20 cellular contexts compared by ENCODE assay signal in genomic region chr21:45559216-45560105, GRCh38. TPM values are rescaled to one million over a fixed set of nuclear protein-coding genes. Genes with fewer than 3 reads are reported as not detected.
DNase-seq lines count a peak whose midpoint lies in the region; ATAC-seq and TF ChIP-seq lines count a peak whose summit lies in the region.
"Had no signal": no experiment of that assay in that cellular context is flagged by ENCODE, and none has a peak within 500 bp of the region (broad histone marks: within the 10 kb centered on the region; RNA-seq: fewer than 3 reads in every experiment).

No MANE protein-coding gene starts in this region.

- H3K79me1 ChIP-seq in mesendoderm (ENCODE audit: low read length): no peaks in the 10 kb centered on the region

- no peaks in the 10 kb centered on the region for H3K79me2 ChIP-seq in mesendoderm (ENCODE audit: control insufficient read depth, insufficient read depth, low read length)

- no peak overlapping the region for H4K5ac ChIP-seq in mesendoderm (ENCODE audit: low read length)

- H3K56ac ChIP-seq in mesendoderm (ENCODE audit: low read length): no peak overlapping the region

- H3K23ac ChIP-seq in mesendoderm (ENCODE audit: low read length): no peak overlapping the region

- no peak overlapping the region for H3K4me2 ChIP-seq in mesendoderm (ENCODE audit: low read length)
- H3K4me2 ChIP-seq: BLaER1, KMS-11 had no signal

- no peak overlapping the region for H3K27ac ChIP-seq in Peyer's patch
- H3K27ac ChIP-seq in left lung: no peak overlapping the region
- no peak overlapping the region for H3K27ac ChIP-seq in sigmoid colon
- no peak overlapping the region for H3K27ac ChIP-seq in mesendoderm (ENCODE audit: low read depth, low read length)
- H3K27ac ChIP-seq: BLaER1, KMS-11 had no signal

- H2BK5ac ChIP-seq in mesendoderm (ENCODE audit: low read length): no peak overlapping the region

- peak; percentile 75 for DNase-seq in H7
- peak in 2 of 3 donors; percentile 22 to 28 for DNase-seq in Peyer's patch
- DNase-seq in left lung: peak; percentile 29 to 43
- DNase-seq in sigmoid colon: peak; percentile 57
- DNase-seq in mesendoderm: no peak
- DNase-seq: DND-41, GDM1, GOT3, HFFc6, MG63, NCI-H1092 treated with DMSO at 0.1 percent for 48 hours, NCI-H1694, NCI-H345, NCI-H526 treated with DMSO at 0.1 percent for 48 hours, OCI-M1 had no signal

- H2AK5ac ChIP-seq in mesendoderm (ENCODE audit: low read length): no peak overlapping the region

- H3K36me3 ChIP-seq in H7 (replicated peaks; ENCODE audit: control insufficient read depth, insufficient read depth, low read length) (no peaks in the 10 kb centered on the region), Peyer's patch (no peaks in the 10 kb centered on the region), left lung (no peaks in the 10 kb centered on the region), sigmoid colon (no peaks in the 10 kb centered on the region), mesendoderm (ENCODE audit: control insufficient read depth, insufficient read depth, low read length) (no peaks in the 10 kb centered on the region)
- H3K36me3 ChIP-seq: BLaER1, MG63 had no signal

- ATAC-seq in left lung (no peak), HG02870 (IDR thresholded peaks at IDR 0.05; ENCODE audit: unreplicated experiment) (no peak), GM19035 (IDR thresholded peaks at IDR 0.05; ENCODE audit: unreplicated experiment) (no peak)
- ATAC-seq: HepG2 had no signal

- H4K8ac ChIP-seq in mesendoderm (ENCODE audit: low read depth, low read length): no peak overlapping the region

- intact Hi-C loops in left lung (cut with DNase I): loop anchor here in 1 of 2 donors (10.0 kb wide), 1 partner anchor 265 kb away; no protein-coding TSS in a partner anchor
- intact Hi-C loops in sigmoid colon (cut with DNase I): loop anchor here (5.0 kb wide), 2 partner anchors 83 to 363 kb away; partner anchors contain the start of gene PCBP3

- TF ChIP-seq POLR2A in Peyer's patch (IDR thresholded peaks at IDR 0.05): no peak
- TF ChIP-seq POLR2A in sigmoid colon (IDR thresholded peaks at IDR 0.05): no peak

- no peaks in the 10 kb centered on the region for H3K27me3 ChIP-seq in H7 (ENCODE audit: control insufficient read depth, insufficient read depth, low read length)
- H3K27me3 ChIP-seq in Peyer's patch: peaks cover 0 to 4% of the 10 kb centered on the region in 2 donors
- H3K27me3 ChIP-seq in left lung: peaks cover 0 to 21% of the 10 kb centered on the region in 2 donors
- no peaks in the 10 kb centered on the region for H3K27me3 ChIP-seq in sigmoid colon
- H3K27me3 ChIP-seq in mesendoderm (ENCODE audit: insufficient read depth, low read length, poor library complexity): no peaks in the 10 kb centered on the region
- H3K27me3 ChIP-seq: BLaER1 had no signal

- no peak overlapping the region for H2BK120ac ChIP-seq in mesendoderm (ENCODE audit: low read depth, low read length)

- H3K4ac ChIP-seq in mesendoderm (ENCODE audit: low read depth, low read length): no peak overlapping the region

- H3K4me3 ChIP-seq in H7 (ENCODE audit: insufficient read depth, low read depth, low read length) (no peak overlapping the region), Peyer's patch (no peak overlapping the region), left lung (no peak overlapping the region), sigmoid colon (no peak overlapping the region), mesendoderm (ENCODE audit: low read length) (no peak overlapping the region)
- H3K4me3 ChIP-seq: BLaER1, MG63 had no signal

- TF ChIP-seq CTCF in Peyer's patch (IDR thresholded peaks at IDR 0.05): no peak
- no peak for TF ChIP-seq CTCF in left lung (IDR thresholded peaks at IDR 0.05)
- TF ChIP-seq CTCF in sigmoid colon (IDR thresholded peaks at IDR 0.05): no peak

- no peak overlapping the region for H2BK15ac ChIP-seq in mesendoderm (replicated peaks; ENCODE audit: low read depth)

- no peak overlapping the region for H3K9ac ChIP-seq in mesendoderm (ENCODE audit: low read length)
- H3K9ac ChIP-seq: BLaER1, KMS-11 had no signal

- H3K4me1 ChIP-seq in Peyer's patch (peaks cover 0 to 7% (median 3%) of the 10 kb centered on the region in 4 donors), left lung (peaks cover 0 to 13% of the 10 kb centered on the region in 2 donors), sigmoid colon (peaks cover 0 to 20% (median 14%) of the 10 kb centered on the region in 4 donors), mesendoderm (ENCODE audit: control insufficient read depth, low read depth, low read length) (no peaks in the 10 kb centered on the region)

- H3K18ac ChIP-seq in mesendoderm (ENCODE audit: low read length): no peak overlapping the region

- H3K9me3 ChIP-seq in Peyer's patch (no peaks in the 10 kb centered on the region), left lung (no peaks in the 10 kb centered on the region), sigmoid colon (no peaks in the 10 kb centered on the region)

- 83% methylated on average over 29 of the region's 29 CpGs for WGBS in sigmoid colon, 2 donors
- WGBS in mesendoderm (ENCODE audit: extremely low coverage, insufficient coverage, low lambda C conversion rate): no CpG with 5 or more reads among the region's 29 CpGs

- TF ChIP-seq EP300 in sigmoid colon (IDR thresholded peaks at IDR 0.05): no peak

RNA-seq across cellular contexts. Expression of gene SLC19A1, which starts 17.2 kb away (rescaled TPM):
- total RNA-seq in H7 (2014; rRNA removed; shearing (Covaris generic)): 17.9 and 19.6 TPM in 2 replicates
- total RNA-seq in Peyer's patch (10 to 100 TPM; 10.7 to 70.8 (median 30.5) TPM), left lung (10 to 100 TPM; 32.7 to 50.4 TPM), sigmoid colon (1 to 10 TPM; 2.1 to 6.4 (median 2.5) TPM)
- polyA plus RNA-seq in sigmoid colon: 10 to 100 TPM in 1 of 3 donors, 1 to 10 TPM in 2; 1.8 to 10.7 (median 3.2) TPM
- 26.2 TPM for polyA plus RNA-seq in mesendoderm (2013, experiment 1 of 2)
- polyA plus RNA-seq in mesendoderm (2013, experiment 2 of 2): 27.0 TPM
